Comparison of ENCODE assay signal across 1 cellular context in genomic region chr11:66840317-66841091, GRCh38.
TF ChIP-seq lines count a peak whose summit lies in the region.

No MANE protein-coding gene starts in this region.

TF ChIP-seq in WTC11, 78 proteins besides CTCF, POLR2A, EP300 and RAD21 (continued from another document):
- TF ChIP-seq MLX (CRISPR knock-in tag; IDR thresholded peaks at IDR 0.05) (no peak), SOX15 (CRISPR knock-in tag; IDR thresholded peaks at IDR 0.05) (no peak), ZNF138 (CRISPR knock-in tag; conservative IDR thresholded peaks at IDR 0.05) (no peak), ZBTB43 (CRISPR knock-in tag; IDR thresholded peaks at IDR 0.05) (no peak)
